28 cellular contexts compared by ENCODE assay signal in the genomic region with DNA sequence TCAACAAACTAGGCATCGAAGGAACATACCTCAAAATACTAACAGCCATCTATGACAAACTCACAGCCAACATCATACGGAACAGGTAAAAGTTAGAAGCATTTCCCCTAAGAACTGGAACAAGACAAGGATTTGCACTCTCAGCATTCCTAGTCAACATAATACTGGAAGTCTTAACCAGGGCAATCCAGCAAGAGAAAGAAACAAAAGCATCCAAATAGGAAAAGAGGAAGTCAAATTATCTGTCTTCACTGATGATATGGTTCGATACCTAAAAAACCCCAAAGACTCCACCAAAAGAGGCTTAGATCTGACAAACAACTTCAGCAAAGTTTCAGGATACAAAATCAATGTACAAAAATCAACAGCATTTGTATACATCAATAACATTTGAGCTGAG. TPM values are rescaled to one million over a fixed set of nuclear protein-coding genes. Genes with fewer than 3 reads are reported as not detected.
DNase-seq lines count a peak whose midpoint lies in the region; ATAC-seq, FAIRE-seq and TF ChIP-seq lines count a peak whose summit lies in the region.
"Had no signal": no experiment of that assay in that cellular context is flagged by ENCODE, and none has a peak within 500 bp of the region (broad histone marks: within the 10 kb centered on the region; RNA-seq: fewer than 3 reads in every experiment).

No MANE protein-coding gene starts in this region.

- no peak overlapping the region for H3K56ac ChIP-seq in IMR-90 (ENCODE audit: extremely low read depth, insufficient read depth, low read length)

- H3K4me3 ChIP-seq in HepG2 (replicated peaks in 1 of 3; ENCODE audit: insufficient read depth in 1 of 3, low read depth in 2 of 3, low read length in 3 of 3) (no peak overlapping the region), right lobe of liver (no peak overlapping the region), IMR-90 (ENCODE audit: insufficient read depth, low read depth, low read length) (no peak overlapping the region), K562 (no peak overlapping the region), esophagus muscularis mucosa (no peak overlapping the region)
- H3K4me3 ChIP-seq: BLaER1, GM12878 had no signal

- no peak overlapping the region for H2BK5ac ChIP-seq in IMR-90 (ENCODE audit: low read depth, low read length, poor library complexity, severe bottlenecking)

- H3K27ac ChIP-seq in HepG2 (ENCODE audit: extremely low read length, insufficient read depth, low read length), result no peak overlapping the region
- H3K27ac ChIP-seq in right lobe of liver, result no peak overlapping the region
- no peak overlapping the region for H3K27ac ChIP-seq in IMR-90 (ENCODE audit: insufficient read depth, low read length)
- H3K27ac ChIP-seq in K562 (ENCODE audit: extremely low read depth, low read depth, low read length), result no peak overlapping the region
- H3K27ac ChIP-seq in esophagus muscularis mucosa (replicated peaks in 1 of 4), result no peak overlapping the region
- H3K27ac ChIP-seq: 22Rv1, BLaER1 had no signal

- ATAC-seq in HepG2, result no peak
- ATAC-seq in right lobe of liver, result no peak
- no peak for ATAC-seq in IMR-90 (ENCODE audit: low read depth)
- ATAC-seq in K562, result no peak
- ATAC-seq: GM12878 had no signal

- BruUV-seq in HepG2 (replicated peaks; lab: Mats Ljungman, UMichigan) (no TSS peak), IMR-90 (replicated peaks; lab: Mats Ljungman, UMichigan) (no TSS peak), K562 (replicated peaks; lab: Mats Ljungman, UMichigan) (no TSS peak)

- in situ Hi-C loops in HepG2 (cut with HindIII; ENCODE audit: extremely low pct_ligation_motif_present, low pct_unique_long_range_greater_than_20kb) (no loop called here), IMR-90 (cut with MboI; ENCODE audit: low sequenced_read_pairs) (no loop called here), K562 (cut with MboI) (no loop called here)

- H3K79me1 ChIP-seq in IMR-90 (ENCODE audit: low read depth in 1 of 2, low read length in 2 of 2), result no peaks in the 10 kb centered on the region

- H3K79me2 ChIP-seq in HepG2 (ENCODE audit: insufficient read depth, low read length) (no peaks in the 10 kb centered on the region), K562 (ENCODE audit: control insufficient read depth, insufficient read depth, low read length) (no peaks in the 10 kb centered on the region)

- H3K9me1 ChIP-seq in IMR-90 (ENCODE audit: insufficient read depth, low read length), result no peaks in the 10 kb centered on the region
- no peaks in the 10 kb centered on the region for H3K9me1 ChIP-seq in K562 (ENCODE audit: control insufficient read depth, insufficient read depth, low read length)

- intact Hi-C loops in HepG2 (cut with micrococcal nuclease; ENCODE audit: unreplicated experiment), result no loop called here
- intact Hi-C loops in right lobe of liver (cut with DNase I), result no loop called here
- intact Hi-C loops in IMR-90 (cut with micrococcal nuclease), result no loop called here
- intact Hi-C loops in K562 (cut with micrococcal nuclease), result loop anchor here (10.0 kb wide), 1 partner anchor 305 kb away; no protein-coding TSS in a partner anchor
- intact Hi-C loops in esophagus muscularis mucosa (cut with DNase I), result no loop called here

- no peak overlapping the region for H3K18ac ChIP-seq in IMR-90 (ENCODE audit: low read depth, low read length)

- H2BK15ac ChIP-seq in IMR-90 (ENCODE audit: low read depth, low read length), result no peak overlapping the region

- H2AK9ac ChIP-seq in IMR-90 (replicated peaks; ENCODE audit: low read depth, low read length, poor library complexity), result no peak overlapping the region

- no peak overlapping the region for H4K91ac ChIP-seq in IMR-90 (ENCODE audit: insufficient read depth, low read depth, low read length)

- H4K8ac ChIP-seq in IMR-90 (ENCODE audit: low read depth in 2 of 2, low read length in 2 of 2), result no peak overlapping the region

- no peaks in the 10 kb centered on the region for H4K20me1 ChIP-seq in HepG2 (ENCODE audit: insufficient read depth, low read length)
- no peaks in the 10 kb centered on the region for H4K20me1 ChIP-seq in IMR-90 (ENCODE audit: insufficient read depth, low read length)
- H4K20me1 ChIP-seq in K562 (replicated peaks; ENCODE audit: control insufficient read depth, insufficient read depth, low read length), result no peaks in the 10 kb centered on the region
- H4K20me1 ChIP-seq: BLaER1 had no signal

- no peak for FAIRE-seq in HepG2 (lab: Jason Lieb, UNC)
- no peak for FAIRE-seq in K562 (lab: Jason Lieb, UNC)
- FAIRE-seq: GM12878, GM19239 had no signal

- no peaks in the 10 kb centered on the region; a peak in 1 of 5 replicates for H3K27me3 ChIP-seq in HepG2 (ENCODE audit: control insufficient read depth in 1 of 2, insufficient read depth in 2 of 2, low read length in 2 of 2)
- H3K27me3 ChIP-seq in right lobe of liver, result no peaks in the 10 kb centered on the region
- no peaks in the 10 kb centered on the region for H3K27me3 ChIP-seq in IMR-90 (ENCODE audit: control insufficient read depth, insufficient read depth, low read length)
- no peaks in the 10 kb centered on the region; a peak in 1 of 5 replicates for H3K27me3 ChIP-seq in K562 (ENCODE audit: control insufficient read depth in 2 of 2, insufficient read depth in 2 of 2, low read length in 2 of 2)
- no peaks in the 10 kb centered on the region for H3K27me3 ChIP-seq in esophagus muscularis mucosa
- H3K27me3 ChIP-seq: BE2C, BLaER1 had no signal

- H3K4ac ChIP-seq in IMR-90 (ENCODE audit: low read depth, low read length), result no peak overlapping the region

- no peak for TF ChIP-seq POLR2A in HepG2 (IDR thresholded peaks at IDR 0.05; ENCODE audit: insufficient read depth in 1 of 2, low read depth in 2 of 2, low read length in 2 of 2)
- TF ChIP-seq POLR2A in right lobe of liver (IDR thresholded peaks at IDR 0.05), result no peak
- TF ChIP-seq POLR2A in IMR-90 (IDR thresholded peaks at IDR 0.05; ENCODE audit: low read depth, low read length), result no peak
- no peak for TF ChIP-seq POLR2A in K562 (conservative IDR thresholded peaks at IDR 0.05)
- no peak for TF ChIP-seq POLR2A in esophagus muscularis mucosa (IDR thresholded peaks at IDR 0.05; ENCODE audit: low read depth)

- H3K9me3 ChIP-seq in HepG2 (ENCODE audit: low read length) (no peaks in the 10 kb centered on the region), right lobe of liver (no peaks in the 10 kb centered on the region), IMR-90 (ENCODE audit: control insufficient read depth, insufficient read depth, low read length) (no peaks in the 10 kb centered on the region), K562 (replicated peaks; ENCODE audit: control insufficient read depth, insufficient read depth, low read depth, low read length) (no peaks in the 10 kb centered on the region), esophagus muscularis mucosa (no peaks in the 10 kb centered on the region)
- H3K9me3 ChIP-seq: BE2C, BLaER1 had no signal

- TF ChIP-seq RAD21 in HepG2 (CRISPR knock-in tag; IDR thresholded peaks at IDR 0.05), result no peak
- TF ChIP-seq RAD21 in IMR-90 (IDR thresholded peaks at IDR 0.05; ENCODE audit: low read length), result no peak
- TF ChIP-seq RAD21 in K562 (CRISPR knock-in tag; conservative IDR thresholded peaks at IDR 0.05 in 1 of 2, IDR thresholded peaks at IDR 0.05 in 1 of 2), result no peak

- TF ChIP-seq EP300 in HepG2 (IDR thresholded peaks at IDR 0.05; ENCODE audit: low read depth in 2 of 2, low read length in 2 of 2), result no peak
- no peak for TF ChIP-seq EP300 in HepG2 (CRISPR knock-in tag; IDR thresholded peaks at IDR 0.05; ENCODE audit: borderline replicate concordance)
- no peak for TF ChIP-seq EP300 in K562 (IDR thresholded peaks at IDR 0.05; ENCODE audit: low read length)
- no peak for TF ChIP-seq EP300 in esophagus muscularis mucosa (IDR thresholded peaks at IDR 0.05)

- H3K36me3 ChIP-seq in HepG2 (replicated peaks in 1 of 2; ENCODE audit: control insufficient read depth in 1 of 2, insufficient read depth in 2 of 2, low read length in 2 of 2), result no peaks in the 10 kb centered on the region
- H3K36me3 ChIP-seq in right lobe of liver, result no peaks in the 10 kb centered on the region
- H3K36me3 ChIP-seq in IMR-90 (ENCODE audit: control insufficient read depth, insufficient read depth, low read length), result no peaks in the 10 kb centered on the region
- no peaks in the 10 kb centered on the region for H3K36me3 ChIP-seq in K562 (ENCODE audit: control insufficient read depth, insufficient read depth, low read length)
- H3K36me3 ChIP-seq in esophagus muscularis mucosa, result no peaks in the 10 kb centered on the region
- H3K36me3 ChIP-seq: BE2C, BLaER1 had no signal

- POLR2A ChIA-PET in HepG2 (lab: Yijun Ruan, JAX) (no interaction called here), IMR-90 (lab: Charles Lee; ENCODE audit: unreplicated experiment) (no interaction called here), K562 (lab: Yijun Ruan, JAX) (no interaction called here)

- 62% methylated on average over 3 of the region's 3 CpGs for WGBS in HepG2 (ENCODE audit: low lambda C conversion rate)
- WGBS in right lobe of liver (ENCODE audit: insufficient coverage, low coverage, low lambda C conversion rate, missing lambda C conversion rate), result 96% methylated on average over 3 of the region's 3 CpGs
- whole genome bisulfite sequencing in IMR-90 (ENCODE audit: extremely low coverage in 2 of 2, insufficient read length in 1 of 2), 2 experiments, result no CpG with 5 or more reads among the region's 3 CpGs
- WGBS in K562 (ENCODE audit: insufficient coverage, low coverage, missing lambda C conversion rate), result 0% methylated on average over 3 of the region's 3 CpGs
- 93% methylated on average over 3 of the region's 3 CpGs for WGBS in esophagus muscularis mucosa

- DNase-seq in HepG2 (ENCODE audit: low spot score) (no peak), right lobe of liver (no peak), IMR-90 (no peak), K562 (ENCODE audit: extremely low read depth in 1 of 4, low spot score in 3 of 4) (no peak), esophagus muscularis mucosa (ENCODE audit: extremely low spot score) (no peak)
- no peak for DNase-seq in stimulated activated CD4-positive, alpha-beta T cell treated with anti-CD3 and anti-CD28 coated beads, Interleukin-2, amount 100 ng/mL, for 48 hours
- DNase-seq: ACHN; BE2C; C1 segment of cervical spinal cord; CD4-positive, alpha-beta memory T cell; CD4-positive, CD25-positive, alpha-beta regulatory T cell; CD8-positive, alpha-beta memory T cell; COR-L47; DMS 273 treated with DMSO at 0.1 percent for 48 hours; DMS153; DMS53; DMS79; DND-41; EL; GDM1 had no signal

- H2BK20ac ChIP-seq in IMR-90 (ENCODE audit: low read depth, low read length), result no peak overlapping the region

- dilution Hi-C loops in IMR-90 (cut with HindIII; ENCODE audit: low sequenced_read_pairs, unreplicated experiment), result no loop called here

- TF ChIP-seq CTCF in HepG2 (CRISPR knock-in tag; IDR thresholded peaks at IDR 0.05) (no peak), right lobe of liver (IDR thresholded peaks at IDR 0.05) (no peak), IMR-90 (conservative IDR thresholded peaks at IDR 0.05; ENCODE audit: low read depth, low read length) (no peak), K562 (IDR thresholded peaks at IDR 0.05 in 2 of 3, conservative IDR thresholded peaks at IDR 0.05 in 1 of 3; ENCODE audit: insufficient read depth in 2 of 3, low read depth in 1 of 3, low read length in 3 of 3) (no peak), esophagus muscularis mucosa (IDR thresholded peaks at IDR 0.05) (no peak)

- H3K4me2 ChIP-seq in HepG2 (ENCODE audit: low read depth, low read length), result no peak overlapping the region
- H3K4me2 ChIP-seq in IMR-90 (ENCODE audit: low read depth, low read length), result no peak overlapping the region
- no peak overlapping the region for H3K4me2 ChIP-seq in K562 (ENCODE audit: insufficient read depth, low read length)
- H3K4me2 ChIP-seq: BLaER1 had no signal

- no peak overlapping the region for H3K23ac ChIP-seq in IMR-90 (ENCODE audit: low read depth, low read length)

- no peaks in the 10 kb centered on the region for H3K4me1 ChIP-seq in HepG2 (ENCODE audit: insufficient read depth, low read length)
- H3K4me1 ChIP-seq in right lobe of liver, result no peaks in the 10 kb centered on the region
- H3K4me1 ChIP-seq in IMR-90 (ENCODE audit: control insufficient read depth, insufficient read depth, low read length), result no peaks in the 10 kb centered on the region
- H3K4me1 ChIP-seq in K562 (replicated peaks in 1 of 2; ENCODE audit: control insufficient read depth in 2 of 2, insufficient read depth in 2 of 2, low read length in 2 of 2), result no peaks in the 10 kb centered on the region
- no peaks in the 10 kb centered on the region for H3K4me1 ChIP-seq in esophagus muscularis mucosa
- H3K4me1 ChIP-seq: BE2C, BLaER1 had no signal

- CTCF ChIA-PET in HepG2 (lab: Yijun Ruan, JAX; ENCODE audit: low intra/inter-chr PET ratio, low total read pairs), result no interaction called here
- CTCF ChIA-PET in IMR-90 (lab: Yijun Ruan, JAX), result no interaction called here
- CTCF ChIA-PET in K562 (lab: Yijun Ruan, JAX; ENCODE audit: low intra/inter-chr PET ratio), result no interaction called here

- H2AK5ac ChIP-seq in IMR-90 (ENCODE audit: low read depth, low read length), result no peak overlapping the region

- H2AFZ ChIP-seq in HepG2 (ENCODE audit: low read length), result no peak overlapping the region
- no peak overlapping the region for H2AFZ ChIP-seq in IMR-90 (replicated peaks; ENCODE audit: low read length, poor library complexity)
- no peak overlapping the region for H2AFZ ChIP-seq in K562 (ENCODE audit: low read depth, low read length)

- no peak overlapping the region for H2BK120ac ChIP-seq in IMR-90 (ENCODE audit: low read depth, low read length)

- H3K14ac ChIP-seq in IMR-90 (replicated peaks; ENCODE audit: low read depth, low read length), result no peak overlapping the region

- no peak overlapping the region for H3K9ac ChIP-seq in HepG2 (ENCODE audit: insufficient read depth, low read depth, low read length)
- no peak overlapping the region for H3K9ac ChIP-seq in IMR-90 (ENCODE audit: low read depth, low read length)
- H3K9ac ChIP-seq in K562 (ENCODE audit: insufficient read depth in 1 of 2, low read depth in 2 of 2, low read length in 2 of 2), result no peak overlapping the region
- H3K9ac ChIP-seq: BLaER1 had no signal

- no peak overlapping the region for H4K5ac ChIP-seq in IMR-90 (ENCODE audit: low read depth, low read length)

RNA-seq across cellular contexts. Expression of a gene that starts 32.5 kb away (rescaled TPM):
- total RNA-seq in HepG2 (2016; rRNA removed; fragmentation: Illumina TruSeq; extraction: Trizol) (0.18 and 0.24 TPM in 2 replicates), right lobe of liver (1 to 10 TPM in 2 of 6 experiments, under 1 TPM in 4; 0.19 to 1.8 (median 0.89) TPM), IMR-90 (2012; rRNA removed) (not detected in 2 replicates), K562 (2014; rRNA removed) (not detected in 2 replicates), K562 (2014; rRNA removed; fragmentation: Illumina TruSeq; extraction: Trizol) (not detected in 2 replicates), K562 (2015; rRNA removed; fragmentation: Illumina TruSeq; extraction: Trizol) (not detected in 2 replicates), K562 (2021) (not detected in 2 replicates), esophagus muscularis mucosa (under 1 TPM in 1 of 4 donors, not detected in 3; 0.17 TPM)
- total RNA-seq in HepG2 (2016; cell fraction: cytosol; rRNA removed; fragmentation: Illumina TruSeq; extraction: Trizol; ENCODE audit: low read depth), result 0.10 and 0.18 TPM in 2 replicates
- total RNA-seq in HepG2 (2016; cell fraction: insoluble cytoplasmic fraction; rRNA removed; fragmentation: Illumina TruSeq; extraction: Trizol), result 0.18 and 0.22 TPM in 2 replicates
- total RNA-seq in HepG2 (2016; cell fraction: membrane; rRNA removed; fragmentation: Illumina TruSeq; extraction: Trizol), result 0.24 and 0.53 TPM in 2 replicates
- 0.22 and 0.31 TPM in 2 replicates for total RNA-seq in HepG2 (2016; cell fraction: nucleus; rRNA removed; fragmentation: Illumina TruSeq; extraction: Trizol)
- polyA plus RNA-seq in HepG2 (2011; rRNA removed) (0.30 and 0.32 TPM in 2 replicates), IMR-90 (2012; rRNA removed) (not detected in 2 replicates), K562 (2011; rRNA removed) (not detected in 2 replicates), K562 (2014; fragmentation: Illumina TruSeq; extraction: Trizol) (not detected in 2 replicates), K562 (2014; fragmentation: Nextera tagmentation; extraction: Ambion mirVana) (not detected), K562 (2014; rRNA removed) (not detected in 2 replicates)
- polyA plus RNA-seq in HepG2 (2011; cell fraction: cytosol; rRNA removed), result 0.13 and 0.35 TPM in 2 replicates
- polyA plus RNA-seq in HepG2 (2011; cell fraction: nucleus; rRNA removed), result 0.13 and 0.17 TPM in 2 replicates
- 0.36 and 0.39 TPM in 2 replicates for polyA plus RNA-seq in HepG2 (2012)
- 0.05 and 0.08 TPM in 2 replicates for polyA plus RNA-seq in HepG2 (2016; cell fraction: cytosol; fragmentation: Illumina TruSeq; extraction: Trizol; ENCODE audit: low read depth)
- 0.29 and 0.36 TPM in 2 replicates for polyA plus RNA-seq in HepG2 (2016; cell fraction: insoluble cytoplasmic fraction; fragmentation: Illumina TruSeq; extraction: Trizol; ENCODE audit: low read depth)
- 0.17 and 0.19 TPM in 2 replicates for polyA plus RNA-seq in HepG2 (2016; cell fraction: membrane; fragmentation: Illumina TruSeq; extraction: Trizol; ENCODE audit: low read depth)
- polyA plus RNA-seq in HepG2 (2016; cell fraction: nucleus; fragmentation: Illumina TruSeq; extraction: Trizol; ENCODE audit: insufficient read depth, low read depth), result 0.35 and 0.41 TPM in 2 replicates
- 0.16 TPM in 1 of 2 replicates, not detected in the other for polyA minus RNA-seq in HepG2 (2011; rRNA and poly(A)+ RNA removed; ENCODE audit: low replicate concordance)
- polyA minus RNA-seq in HepG2 (2011; cell fraction: cytosol; rRNA and poly(A)+ RNA removed), result 0.35 TPM in 1 of 2 replicates, not detected in the other
- polyA minus RNA-seq in HepG2 (2011; cell fraction: nucleus; rRNA and poly(A)+ RNA removed), result 0.26 and 1.1 TPM in 2 replicates
- not detected in 2 replicates for polyA plus RNA-seq in IMR-90 (2012; cell fraction: cytosol; rRNA removed)
- polyA plus RNA-seq in IMR-90 (2012; cell fraction: nucleus; rRNA removed; ENCODE audit: low replicate concordance), result not detected in 2 replicates
- total RNA-seq in K562 (2011; cell fraction: chromatin; rRNA removed; ENCODE audit: low replicate concordance), result not detected in 2 replicates
- not detected in 2 replicates for total RNA-seq in K562 (2011; cell fraction: nucleolus; rRNA removed)
- total RNA-seq in K562 (2011; cell fraction: nucleoplasm; rRNA removed), result not detected in 2 replicates
- polyA plus RNA-seq in K562 (2011; cell fraction: cytosol; rRNA removed), result not detected in 2 replicates
- not detected in 2 replicates for polyA plus RNA-seq in K562 (2011; cell fraction: nucleus; rRNA removed)
- not detected in 2 replicates for polyA plus RNA-seq in K562 (2012)
- not detected in 2 replicates for polyA minus RNA-seq in K562 (2011; rRNA and poly(A)+ RNA removed)
- polyA minus RNA-seq in K562 (2011; cell fraction: cytosol; rRNA and poly(A)+ RNA removed), result not detected in 2 replicates
- polyA minus RNA-seq in K562 (2011; cell fraction: nucleus; rRNA and poly(A)+ RNA removed), result not detected in 2 replicates
- total RNA-seq: A172; CD4-positive, CD25-positive, alpha-beta regulatory T cell; G401; GM12878 had no signal
- polyA plus RNA-seq: AG04450; CD14-positive monocyte; CD4-positive, CD25-positive, alpha-beta regulatory T cell; CD8-positive, alpha-beta memory T cell had no signal

RNA-seq across cellular contexts. Expression of a gene that starts 33.3 kb away (rescaled TPM):
- total RNA-seq in HepG2 (2016; rRNA removed; fragmentation: Illumina TruSeq; extraction: Trizol) (6.2 and 6.5 TPM in 2 replicates), right lobe of liver (10 to 100 TPM; 41.4 to 97.8 (median 69.1) TPM), IMR-90 (2012; rRNA removed) (under 0.01 TPM in 1 of 2 replicates, not detected in the other), K562 (2014; rRNA removed) (not detected in 2 replicates), K562 (2014; rRNA removed; fragmentation: Illumina TruSeq; extraction: Trizol) (not detected in 2 replicates), K562 (2015; rRNA removed; fragmentation: Illumina TruSeq; extraction: Trizol) (not detected in 2 replicates), K562 (2021) (not detected in 2 replicates), esophagus muscularis mucosa (under 1 TPM in 3 of 4 donors, not detected in 1; 0.17 to 0.66 (median 0.52) TPM)
- 0.91 and 1.2 TPM in 2 replicates for total RNA-seq in HepG2 (2016; cell fraction: cytosol; rRNA removed; fragmentation: Illumina TruSeq; extraction: Trizol; ENCODE audit: low read depth)
- 6.5 and 6.7 TPM in 2 replicates for total RNA-seq in HepG2 (2016; cell fraction: insoluble cytoplasmic fraction; rRNA removed; fragmentation: Illumina TruSeq; extraction: Trizol)
- 2.3 and 2.7 TPM in 2 replicates for total RNA-seq in HepG2 (2016; cell fraction: membrane; rRNA removed; fragmentation: Illumina TruSeq; extraction: Trizol)
- total RNA-seq in HepG2 (2016; cell fraction: nucleus; rRNA removed; fragmentation: Illumina TruSeq; extraction: Trizol), result 4.1 and 7.2 TPM in 2 replicates
- polyA plus RNA-seq in HepG2 (2011; rRNA removed) (29.6 and 31.5 TPM in 2 replicates), IMR-90 (2012; rRNA removed) (not detected in 2 replicates), K562 (2011; rRNA removed) (not detected in 2 replicates), K562 (2014; fragmentation: Illumina TruSeq; extraction: Trizol) (not detected in 2 replicates), K562 (2014; fragmentation: Nextera tagmentation; extraction: Ambion mirVana) (not detected), K562 (2014; rRNA removed) (not detected in 2 replicates)
- 16.5 and 18.2 TPM in 2 replicates for polyA plus RNA-seq in HepG2 (2011; cell fraction: cytosol; rRNA removed)
- 119 and 127 TPM in 2 replicates for polyA plus RNA-seq in HepG2 (2011; cell fraction: nucleus; rRNA removed)
- 21.2 and 31.4 TPM in 2 replicates for polyA plus RNA-seq in HepG2 (2012)
- 0.93 and 1.1 TPM in 2 replicates for polyA plus RNA-seq in HepG2 (2016; cell fraction: cytosol; fragmentation: Illumina TruSeq; extraction: Trizol; ENCODE audit: low read depth)
- 6.7 and 6.9 TPM in 2 replicates for polyA plus RNA-seq in HepG2 (2016; cell fraction: insoluble cytoplasmic fraction; fragmentation: Illumina TruSeq; extraction: Trizol; ENCODE audit: low read depth)
- 1.9 and 2.6 TPM in 2 replicates for polyA plus RNA-seq in HepG2 (2016; cell fraction: membrane; fragmentation: Illumina TruSeq; extraction: Trizol; ENCODE audit: low read depth)
- polyA plus RNA-seq in HepG2 (2016; cell fraction: nucleus; fragmentation: Illumina TruSeq; extraction: Trizol; ENCODE audit: insufficient read depth, low read depth), result 16.1 and 17.7 TPM in 2 replicates
- polyA minus RNA-seq in HepG2 (2011; rRNA and poly(A)+ RNA removed; ENCODE audit: low replicate concordance), result 1.8 and 25.6 TPM in 2 replicates
- polyA minus RNA-seq in HepG2 (2011; cell fraction: cytosol; rRNA and poly(A)+ RNA removed), result 8.2 and 13.4 TPM in 2 replicates
- 15.7 and 18.8 TPM in 2 replicates for polyA minus RNA-seq in HepG2 (2011; cell fraction: nucleus; rRNA and poly(A)+ RNA removed)
- not detected in 2 replicates for polyA plus RNA-seq in IMR-90 (2012; cell fraction: cytosol; rRNA removed)
- 0.17 TPM in 1 of 2 replicates, not detected in the other for polyA plus RNA-seq in IMR-90 (2012; cell fraction: nucleus; rRNA removed; ENCODE audit: low replicate concordance)
- total RNA-seq in K562 (2011; cell fraction: chromatin; rRNA removed; ENCODE audit: low replicate concordance), result not detected in 2 replicates
- total RNA-seq in K562 (2011; cell fraction: nucleolus; rRNA removed), result not detected in 2 replicates
- not detected in 2 replicates for total RNA-seq in K562 (2011; cell fraction: nucleoplasm; rRNA removed)
- not detected in 2 replicates for polyA plus RNA-seq in K562 (2011; cell fraction: cytosol; rRNA removed)
- polyA plus RNA-seq in K562 (2011; cell fraction: nucleus; rRNA removed), result not detected in 2 replicates
- polyA plus RNA-seq in K562 (2012), result not detected in 2 replicates
- not detected in 2 replicates for polyA minus RNA-seq in K562 (2011; rRNA and poly(A)+ RNA removed)
- not detected in 2 replicates for polyA minus RNA-seq in K562 (2011; cell fraction: cytosol; rRNA and poly(A)+ RNA removed)
- not detected in 2 replicates for polyA minus RNA-seq in K562 (2011; cell fraction: nucleus; rRNA and poly(A)+ RNA removed)

RNA-seq across cellular contexts. Expression of a gene that starts 51.1 kb away (rescaled TPM):
- 77.2 and 94.7 TPM in 2 replicates for total RNA-seq in HepG2 (2016; rRNA removed; fragmentation: Illumina TruSeq; extraction: Trizol)
- 26.9 and 33.1 TPM in 2 replicates for total RNA-seq in HepG2 (2016; cell fraction: cytosol; rRNA removed; fragmentation: Illumina TruSeq; extraction: Trizol; ENCODE audit: low read depth)
- 81.2 and 98.9 TPM in 2 replicates for total RNA-seq in HepG2 (2016; cell fraction: insoluble cytoplasmic fraction; rRNA removed; fragmentation: Illumina TruSeq; extraction: Trizol)
- 44.1 and 49.3 TPM in 2 replicates for total RNA-seq in HepG2 (2016; cell fraction: membrane; rRNA removed; fragmentation: Illumina TruSeq; extraction: Trizol)
- 43.9 and 45.5 TPM in 2 replicates for total RNA-seq in HepG2 (2016; cell fraction: nucleus; rRNA removed; fragmentation: Illumina TruSeq; extraction: Trizol)
- 24.3 and 31.7 TPM in 2 replicates for polyA plus RNA-seq in HepG2 (2011; rRNA removed)
- 12.6 and 12.9 TPM in 2 replicates for polyA plus RNA-seq in HepG2 (2011; cell fraction: cytosol; rRNA removed)
- polyA plus RNA-seq in HepG2 (2011; cell fraction: nucleus; rRNA removed), result 5.8 TPM in 2 replicates
- 42.8 and 62.0 TPM in 2 replicates for polyA plus RNA-seq in HepG2 (2012)
- polyA plus RNA-seq in HepG2 (2016; cell fraction: cytosol; fragmentation: Illumina TruSeq; extraction: Trizol; ENCODE audit: low read depth), result 44.6 and 58.9 TPM in 2 replicates
- 161 and 181 TPM in 2 replicates for polyA plus RNA-seq in HepG2 (2016; cell fraction: insoluble cytoplasmic fraction; fragmentation: Illumina TruSeq; extraction: Trizol; ENCODE audit: low read depth)
- 62.3 and 79.4 TPM in 2 replicates for polyA plus RNA-seq in HepG2 (2016; cell fraction: membrane; fragmentation: Illumina TruSeq; extraction: Trizol; ENCODE audit: low read depth)
- polyA plus RNA-seq in HepG2 (2016; cell fraction: nucleus; fragmentation: Illumina TruSeq; extraction: Trizol; ENCODE audit: insufficient read depth, low read depth), result 67.6 and 85.9 TPM in 2 replicates
- polyA minus RNA-seq in HepG2 (2011; rRNA and poly(A)+ RNA removed; ENCODE audit: low replicate concordance), result 6.8 and 8.3 TPM in 2 replicates
- 5.1 and 7.6 TPM in 2 replicates for polyA minus RNA-seq in HepG2 (2011; cell fraction: cytosol; rRNA and poly(A)+ RNA removed)
- 24.0 and 29.7 TPM in 2 replicates for polyA minus RNA-seq in HepG2 (2011; cell fraction: nucleus; rRNA and poly(A)+ RNA removed)
- 10 to 100 TPM in 3 of 6 experiments, 1 to 10 TPM in 3; 5.8 to 10.4 (median 8.5) TPM for total RNA-seq in right lobe of liver
- total RNA-seq in IMR-90 (2012; rRNA removed), result 5.0 and 16.1 TPM in 2 replicates
- 27.4 and 27.9 TPM in 2 replicates for polyA plus RNA-seq in IMR-90 (2012; rRNA removed)
- 10.6 and 17.5 TPM in 2 replicates for polyA plus RNA-seq in IMR-90 (2012; cell fraction: cytosol; rRNA removed)
- polyA plus RNA-seq in IMR-90 (2012; cell fraction: nucleus; rRNA removed; ENCODE audit: low replicate concordance), result 2.8 and 8.7 TPM in 2 replicates
- 9.0 and 33.7 TPM in 2 replicates for total RNA-seq in K562 (2011; cell fraction: chromatin; rRNA removed; ENCODE audit: low replicate concordance)
- total RNA-seq in K562 (2011; cell fraction: nucleolus; rRNA removed), result 10.5 and 13.9 TPM in 2 replicates
- 25.7 and 45.3 TPM in 2 replicates for total RNA-seq in K562 (2011; cell fraction: nucleoplasm; rRNA removed)
- 70.4 and 83.6 TPM in 2 replicates for total RNA-seq in K562 (2014; rRNA removed)
- 99.2 and 103 TPM in 2 replicates for total RNA-seq in K562 (2014; rRNA removed; fragmentation: Illumina TruSeq; extraction: Trizol)
- total RNA-seq in K562 (2015; rRNA removed; fragmentation: Illumina TruSeq; extraction: Trizol), result 104 and 118 TPM in 2 replicates
- total RNA-seq in K562 (2021), result 66.1 and 67.0 TPM in 2 replicates
- 37.9 and 54.6 TPM in 2 replicates for polyA plus RNA-seq in K562 (2011; rRNA removed)
- polyA plus RNA-seq in K562 (2011; cell fraction: cytosol; rRNA removed), result 20.2 and 20.6 TPM in 2 replicates
- polyA plus RNA-seq in K562 (2011; cell fraction: nucleus; rRNA removed), result 16.8 and 27.8 TPM in 2 replicates
- 49.0 and 177 TPM in 2 replicates for polyA plus RNA-seq in K562 (2012)
- 91.4 and 93.6 TPM in 2 replicates for polyA plus RNA-seq in K562 (2014; fragmentation: Illumina TruSeq; extraction: Trizol)
- 100 to 1,000 TPM; 181 to 205 TPM for polyA plus RNA-seq in K562 (2014; fragmentation: Nextera tagmentation; extraction: Ambion mirVana)
- 76.0 and 80.5 TPM in 2 replicates for polyA plus RNA-seq in K562 (2014; rRNA removed)
- polyA minus RNA-seq in K562 (2011; rRNA and poly(A)+ RNA removed), result 21.5 and 26.0 TPM in 2 replicates
- polyA minus RNA-seq in K562 (2011; cell fraction: cytosol; rRNA and poly(A)+ RNA removed), result 11.4 and 20.6 TPM in 2 replicates
- polyA minus RNA-seq in K562 (2011; cell fraction: nucleus; rRNA and poly(A)+ RNA removed), result 13.6 and 22.9 TPM in 2 replicates
- total RNA-seq in esophagus muscularis mucosa, result 1 to 10 TPM; 5.6 to 9.6 (median 6.4) TPM
